8 cellular contexts compared by ENCODE assay signal in genomic region chr9:78601957-78602565, GRCh38.
DNase-seq lines count a peak whose midpoint lies in the region; ATAC-seq, FAIRE-seq and TF ChIP-seq lines count a peak whose summit lies in the region.

No MANE protein-coding gene starts in this region.

- peaks cover 57% of the 10 kb centered on the region for H3K4me1 Mint-ChIP-seq in HFFc6 (ENCODE audit: low read depth)

- H3K27me3 Mint-ChIP-seq in HFFc6 (ENCODE audit: insufficient read depth): no peaks in the 10 kb centered on the region

- FAIRE-seq in islet of Langerhans (lab: Jason Lieb, UNC): peak; percentile 97

- peaks cover 12% of the 10 kb centered on the region for H3K9me3 Mint-ChIP-seq in HFFc6

- H3K36me3 Mint-ChIP-seq in HFFc6 (ENCODE audit: low read depth): peaks cover 50% of the 10 kb centered on the region

- intact Hi-C loops in Right ventricle myocardium inferior (cut with DNase I) (no loop called here), transverse colon (cut with DNase I; ENCODE audit: low total_unique reads) (no loop called here)

- H3K27ac ChIP-seq in right atrium auricular region: no peak overlapping the region
- no peak overlapping the region for H3K27ac ChIP-seq in transverse colon

- H3K27me3 ChIP-seq in right atrium auricular region (no peaks in the 10 kb centered on the region), transverse colon (no peaks in the 10 kb centered on the region)

- 18 to 23% methylated on average over 6 to 7 of the region's 7 CpGs for WGBS in transverse colon (ENCODE audit: low coverage in 1 of 2), 2 donors

- in situ Hi-C loops in transverse colon (cut with MboI; ENCODE audit: low pct_ligation_motif_present in 1 of 4, low pct_unique_long_range_greater_than_20kb in 1 of 4, low sequenced_read_pairs in 3 of 4): no loop called here

- H3K36me3 ChIP-seq in right atrium auricular region (no peaks in the 10 kb centered on the region), transverse colon (no peaks in the 10 kb centered on the region)

- no peak for TF ChIP-seq EP300 in transverse colon (IDR thresholded peaks at IDR 0.05; ENCODE audit: low read depth)

- H3K9me3 ChIP-seq in right atrium auricular region (no peaks in the 10 kb centered on the region), transverse colon (no peaks in the 10 kb centered on the region)

- no peak for DNase-seq in right atrium auricular region (ENCODE audit: low spot score)
- no peak for DNase-seq in Right ventricle myocardium inferior (ENCODE audit: missing footprints)
- DNase-seq in HFFc6: peak; percentile 59
- peak; percentile 43 to 81 for DNase-seq in NCI-H2081 (lab: John Stamatoyannopoulos, UW)
- peak; percentile 38 for DNase-seq in amniotic epithelial cell (ENCODE audit: low read depth)
- DNase-seq in transverse colon: no peak
- no peak for DNase-seq in NCI-H1048 (lab: John Stamatoyannopoulos, UW)

- TF ChIP-seq POLR2A in transverse colon (IDR thresholded peaks at IDR 0.05): no peak

- no peaks in the 10 kb centered on the region for H3K4me1 ChIP-seq in right atrium auricular region
- H3K4me1 ChIP-seq in transverse colon: no peaks in the 10 kb centered on the region

- no peak overlapping the region for H3K4me3 Mint-ChIP-seq in HFFc6

- no peak for ATAC-seq in Right ventricle myocardium inferior

- H3K4me3 ChIP-seq in right atrium auricular region (no peak overlapping the region), transverse colon (no peak overlapping the region)

- peak overlapping the region; percentile 75 for H3K27ac Mint-ChIP-seq in HFFc6

- TF ChIP-seq CTCF in right atrium auricular region (IDR thresholded peaks at IDR 0.05): peak; percentile 24 to 70
- TF ChIP-seq CTCF in HFFc6 (IDR thresholded peaks at IDR 0.05): peak; percentile 97
- TF ChIP-seq CTCF in transverse colon (IDR thresholded peaks at IDR 0.05): peak; percentile 27 to 59 (median 47)

Comparison
In these comparisons a context has a peak if more than half of its experiments do, and no peak if none do; other contexts are left out.
1. DNase-seq: peak in HFFc6 (single experiment), NCI-H2081 (2 of 2) and amniotic epithelial cell (single experiment); none in right atrium auricular region (single experiment), Right ventricle myocardium inferior (single experiment), transverse colon (single experiment) and NCI-H1048 (single experiment).
2. CTCF ChIP-seq: peak in every context shown above with its lines; median percentile 97 in HFFc6; 47 in right atrium auricular region; 47 in transverse colon.